ENCODE assay signal across 29 cellular contexts in the genomic region with DNA sequence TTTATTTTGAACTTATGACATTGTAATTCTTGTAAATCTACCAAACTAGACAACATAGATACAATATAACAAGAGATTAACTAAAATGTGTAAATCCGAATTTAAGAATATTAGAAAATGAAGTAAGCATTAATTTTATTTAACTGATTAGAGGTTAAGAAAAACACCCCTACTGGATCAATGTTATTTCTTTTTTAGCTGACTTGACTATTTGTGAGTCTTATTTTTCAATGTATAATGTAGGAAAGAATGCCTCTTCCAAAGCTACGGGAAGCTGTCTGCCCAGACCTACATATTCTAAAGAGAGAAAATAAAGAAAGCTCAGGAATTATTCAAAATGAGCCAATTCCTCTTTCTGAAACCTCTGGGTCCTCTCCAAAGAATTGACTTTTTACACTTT.
"Had no signal": no experiment of that assay in that cellular context is flagged by ENCODE, and none has a peak within 500 bp of the region (broad histone marks: within the 10 kb centered on the region; RNA-seq: fewer than 3 reads in every experiment).

No MANE protein-coding gene starts in this region.

- H3K27ac Mint-ChIP-seq: dendritic cell treated with granulocyte-macrophage colony-stimulating factor and Interleukin-4, amounts not matched to agents 40 ng/mL and 50 ng/mL, for 4 days; effector memory CD8-positive, alpha-beta T cell; endodermal cell had no signal

- H3K36me3 ChIP-seq: colonic mucosa, esophagus muscularis mucosa, esophagus squamous epithelium, gastrocnemius medialis, gastroesophageal sphincter, heart left ventricle, heart right ventricle had no signal

- H3K9me3 ChIP-seq: colonic mucosa, esophagus muscularis mucosa, esophagus squamous epithelium, gastrocnemius medialis, gastroesophageal sphincter, heart left ventricle, heart right ventricle had no signal

- H3K4me3 Mint-ChIP-seq: dendritic cell treated with granulocyte-macrophage colony-stimulating factor and Interleukin-4, amounts not matched to agents 40 ng/mL and 50 ng/mL, for 4 days; effector memory CD8-positive, alpha-beta T cell; endodermal cell had no signal

- DNase-seq: colonic mucosa; cortex of kidney; dermis blood vessel endothelial cell; dorsolateral prefrontal cortex; effector CD4-positive, alpha-beta T cell; effector CD8-positive, alpha-beta T cell; effector memory CD4-positive, alpha-beta T cell; effector memory CD8-positive, alpha-beta T cell; endodermal cell; erythroblast; esophagus squamous epithelium; foreskin fibroblast; foreskin keratinocyte; foreskin melanocyte; gastrocnemius medialis; glutamatergic neuron; head of caudate nucleus; heart left ventricle; heart right ventricle had no signal

- FAIRE-seq: colon, endometrium, endothelial cell of umbilical vein, frontal cortex had no signal

- H3K27me3 Mint-ChIP-seq: dendritic cell treated with granulocyte-macrophage colony-stimulating factor and Interleukin-4, amounts not matched to agents 40 ng/mL and 50 ng/mL, for 4 days; effector memory CD8-positive, alpha-beta T cell had no signal

- H3K9me3 Mint-ChIP-seq: endodermal cell had no signal

- H3K27ac ChIP-seq: colonic mucosa, coronary artery, dorsolateral prefrontal cortex, epithelial cell of prostate, esophagus muscularis mucosa, esophagus squamous epithelium, foreskin keratinocyte, gastrocnemius medialis, gastroesophageal sphincter, heart left ventricle, heart right ventricle had no signal

- H3K27me3 ChIP-seq: colonic mucosa, dorsolateral prefrontal cortex, esophagus muscularis mucosa, esophagus squamous epithelium, foreskin keratinocyte, gastrocnemius medialis, heart left ventricle, heart right ventricle had no signal

- H3K4me1 ChIP-seq: colonic mucosa, esophagus muscularis mucosa, esophagus squamous epithelium, foreskin keratinocyte, gastrocnemius medialis, gastroesophageal sphincter, heart left ventricle, heart right ventricle had no signal

- H3K4me3 ChIP-seq: colonic mucosa, coronary artery, dorsolateral prefrontal cortex, esophagus muscularis mucosa, esophagus squamous epithelium, gastrocnemius medialis, gastroesophageal sphincter, heart left ventricle, heart right ventricle had no signal

- ATAC-seq: effector memory CD8-positive, alpha-beta T cell; esophagus mucosa; foreskin keratinocyte; gastrocnemius medialis; gastroesophageal sphincter; heart left ventricle; heart right ventricle had no signal
